1 cellular context compared by ENCODE assay signal in the genomic region with DNA sequence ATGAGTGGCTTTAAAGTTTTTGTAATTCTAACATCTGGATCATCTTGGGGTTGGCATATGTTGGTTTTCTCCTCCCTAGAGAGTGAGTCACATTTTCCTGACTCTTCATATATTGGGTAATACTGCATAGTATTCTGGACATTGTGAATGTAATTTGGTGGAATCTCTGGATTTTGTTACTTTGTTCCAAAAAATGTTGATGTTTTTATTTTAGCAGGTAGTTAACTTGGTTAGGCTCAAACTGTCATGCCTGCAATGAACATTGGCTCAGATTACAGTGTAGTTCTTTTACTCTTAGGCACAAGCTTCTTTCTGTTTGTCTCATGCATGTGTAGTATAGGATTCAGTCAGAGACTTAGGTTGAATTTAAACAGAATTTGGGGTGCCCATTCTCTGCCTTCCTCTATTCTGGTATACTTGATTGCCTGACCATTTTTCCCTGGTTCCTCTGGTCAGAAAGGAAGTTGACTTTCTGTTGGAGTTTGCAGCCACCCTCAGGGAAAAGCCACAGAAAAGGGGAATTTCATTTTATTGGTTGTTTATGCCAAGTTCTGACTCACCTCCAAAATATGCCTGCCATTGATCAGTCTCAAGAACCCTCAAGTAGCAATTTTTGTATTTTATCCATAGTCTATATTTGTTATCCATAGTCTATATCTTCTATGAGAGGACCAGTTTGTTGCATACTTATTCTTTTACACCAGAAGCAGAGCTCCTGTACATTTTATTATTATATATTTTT.
TF ChIP-seq lines count a peak whose summit lies in the region.

No MANE protein-coding gene starts in this region.

TF ChIP-seq in GM23338, 12 proteins besides CTCF, POLR2A, EP300 and RAD21 (continued from another document):
- TF ChIP-seq, protein P1, sequence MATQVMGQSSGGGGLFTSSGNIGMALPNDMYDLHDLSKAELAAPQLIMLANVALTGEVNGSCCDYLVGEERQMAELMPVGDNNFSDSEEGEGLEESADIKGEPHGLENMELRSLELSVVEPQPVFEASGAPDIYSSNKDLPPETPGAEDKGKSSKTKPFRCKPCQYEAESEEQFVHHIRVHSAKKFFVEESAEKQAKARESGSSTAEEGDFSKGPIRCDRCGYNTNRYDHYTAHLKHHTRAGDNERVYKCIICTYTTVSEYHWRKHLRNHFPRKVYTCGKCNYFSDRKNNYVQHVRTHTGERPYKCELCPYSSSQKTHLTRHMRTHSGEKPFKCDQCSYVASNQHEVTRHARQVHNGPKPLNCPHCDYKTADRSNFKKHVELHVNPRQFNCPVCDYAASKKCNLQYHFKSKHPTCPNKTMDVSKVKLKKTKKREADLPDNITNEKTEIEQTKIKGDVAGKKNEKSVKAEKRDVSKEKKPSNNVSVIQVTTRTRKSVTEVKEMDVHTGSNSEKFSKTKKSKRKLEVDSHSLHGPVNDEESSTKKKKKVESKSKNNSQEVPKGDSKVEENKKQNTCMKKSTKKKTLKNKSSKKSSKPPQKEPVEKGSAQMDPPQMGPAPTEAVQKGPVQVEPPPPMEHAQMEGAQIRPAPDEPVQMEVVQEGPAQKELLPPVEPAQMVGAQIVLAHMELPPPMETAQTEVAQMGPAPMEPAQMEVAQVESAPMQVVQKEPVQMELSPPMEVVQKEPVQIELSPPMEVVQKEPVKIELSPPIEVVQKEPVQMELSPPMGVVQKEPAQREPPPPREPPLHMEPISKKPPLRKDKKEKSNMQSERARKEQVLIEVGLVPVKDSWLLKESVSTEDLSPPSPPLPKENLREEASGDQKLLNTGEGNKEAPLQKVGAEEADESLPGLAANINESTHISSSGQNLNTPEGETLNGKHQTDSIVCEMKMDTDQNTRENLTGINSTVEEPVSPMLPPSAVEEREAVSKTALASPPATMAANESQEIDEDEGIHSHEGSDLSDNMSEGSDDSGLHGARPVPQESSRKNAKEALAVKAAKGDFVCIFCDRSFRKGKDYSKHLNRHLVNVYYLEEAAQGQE (IDR thresholded peaks at IDR 0.05; ENCODE audit: unreplicated experiment): no peak
TF ChIP-seq in GM23338: peak in this region for 0.
